Comparison of ENCODE assay signal across 10 cellular contexts in the genomic region with DNA sequence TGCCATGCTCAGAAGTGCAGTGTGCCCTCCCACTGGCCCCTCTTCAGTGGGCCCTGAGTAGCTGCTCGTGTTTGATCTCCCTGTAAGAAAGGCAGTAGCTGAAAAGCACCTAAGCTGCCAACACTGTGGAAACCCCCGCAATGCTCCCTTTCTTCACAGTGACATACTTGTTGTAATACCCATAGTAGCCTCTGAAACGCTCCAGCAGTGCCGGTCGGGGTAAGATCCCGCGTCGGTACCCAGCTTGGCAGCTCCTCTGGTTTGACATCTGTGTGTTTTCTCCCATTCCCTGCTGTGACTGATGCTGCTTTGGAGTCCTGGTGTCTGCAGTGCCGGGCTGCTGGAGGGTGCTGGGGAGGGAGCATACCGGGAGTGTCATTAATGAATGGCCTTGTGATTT. TPM values are rescaled to one million over a fixed set of nuclear protein-coding genes. Genes with fewer than 3 reads are reported as not detected.
DNase-seq lines count a peak whose midpoint lies in the region; ATAC-seq, FAIRE-seq and TF ChIP-seq lines count a peak whose summit lies in the region.
"Had no signal": no experiment of that assay in that cellular context is flagged by ENCODE, and none has a peak within 500 bp of the region (broad histone marks: within the 10 kb centered on the region; RNA-seq: fewer than 3 reads in every experiment).

No MANE protein-coding gene starts in this region.

- no peak overlapping the region for H3K4me3 ChIP-seq in A549

- H3K27me3 Mint-ChIP-seq in activated B cell treated with CpG ODN at 0.5 μM for 24 hours: no peaks in the 10 kb centered on the region

- CTCF ChIA-PET in A549 (lab: Yijun Ruan, JAX) (interaction anchor here (1.0 to 1.5 kb wide), 3 partner anchors 246 to 253 kb away, joined by 4 read pairs; no protein-coding TSS in a partner anchor), activated B cell treated with CpG ODN at 0.5 μM for 24 hours (lab: Charles Lee) (no interaction called here)

- no peak for TF ChIP-seq RAD21 in A549 (conservative IDR thresholded peaks at IDR 0.05 in 1 of 2, IDR thresholded peaks at IDR 0.05 in 1 of 2)

- no peak overlapping the region for H3K27ac Mint-ChIP-seq in activated B cell treated with CpG ODN at 0.5 μM for 24 hours

- intact Hi-C loops in activated B cell treated with CpG ODN at 0.5 μM for 24 hours (cut with micrococcal nuclease): no loop called here

- H3K4me2 ChIP-seq in A549: no peak overlapping the region

- ATAC-seq in A549 (peak; percentile 44 to 75; a peak in 4 of 6 replicates), GM18867 (IDR thresholded peaks at IDR 0.05; ENCODE audit: unreplicated experiment) (peak; percentile 34), activated B cell treated with CpG ODN at 0.5 μM for 24 hours (ENCODE audit: low read depth) (peak; percentile 19), HG03045 (IDR thresholded peaks at IDR 0.05; ENCODE audit: unreplicated experiment) (no peak)

- WGBS in A549 (ENCODE audit: missing lambda C conversion rate): 62% methylated on average over 10 of the region's 10 CpGs

- FAIRE-seq in A549 (lab: Jason Lieb, UNC): no peak

- no peaks in the 10 kb centered on the region for H3K9me3 ChIP-seq in A549

- peaks cover 3% of the 10 kb centered on the region for H3K9me3 Mint-ChIP-seq in activated B cell treated with CpG ODN at 0.5 μM for 24 hours

- no peak for TF ChIP-seq POLR2A in A549 (IDR thresholded peaks at IDR 0.05; ENCODE audit: low read length)

- TF ChIP-seq EP300 in A549 (IDR thresholded peaks at IDR 0.05): no peak

- peaks cover 6% of the 10 kb centered on the region for H3K4me1 Mint-ChIP-seq in activated B cell treated with CpG ODN at 0.5 μM for 24 hours

- no peak overlapping the region for H3K27ac ChIP-seq in A549

- no peaks in the 10 kb centered on the region for H3K4me1 ChIP-seq in A549

- POLR2A ChIA-PET in A549 (lab: Yijun Ruan, JAX) (no interaction called here), activated B cell treated with CpG ODN at 0.5 μM for 24 hours (lab: Charles Lee) (interaction anchor here (0.7 kb wide), 2 partner anchors 15 to 92 kb away, joined by 4 to 9 read pairs; no protein-coding TSS in a partner anchor)

- DNase-seq in A549 (ENCODE audit: low read depth in 1 of 2, low spot score in 1 of 2) (peak in 1 of 2 experiments; percentile 52), activated B cell treated with CpG ODN at 0.5 μM for 24 hours (no peak), iris pigment epithelial cell (ENCODE audit: low read depth) (peak; percentile 52), HPDE6-E6E7 (ENCODE audit: extremely low spot score) (no peak), SW480 (ENCODE audit: low spot score) (no peak), SIG-M5 (lab: John Stamatoyannopoulos, UW) (no peak)
- DNase-seq: NCI-H146, retina had no signal

- no peak overlapping the region for H3K4me3 Mint-ChIP-seq in activated B cell treated with CpG ODN at 0.5 μM for 24 hours

- no peak for TF ChIP-seq CTCF in A549 (IDR thresholded peaks at IDR 0.05)
- no peak for TF ChIP-seq CTCF in activated B cell treated with CpG ODN at 0.5 μM for 24 hours (IDR thresholded peaks at IDR 0.05)

- peaks cover 4% of the 10 kb centered on the region for H3K36me3 Mint-ChIP-seq in activated B cell treated with CpG ODN at 0.5 μM for 24 hours (ENCODE audit: low read depth)

TF ChIP-seq in A549, 52 proteins besides CTCF, POLR2A, EP300 and RAD21:
- TF ChIP-seq, protein P1, sequence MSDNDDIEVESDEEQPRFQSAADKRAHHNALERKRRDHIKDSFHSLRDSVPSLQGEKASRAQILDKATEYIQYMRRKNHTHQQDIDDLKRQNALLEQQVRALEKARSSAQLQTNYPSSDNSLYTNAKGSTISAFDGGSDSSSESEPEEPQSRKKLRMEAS (IDR thresholded peaks at IDR 0.05): no peak
TF ChIP-seq in A549: peak in this region for 0.

RNA-seq across cellular contexts. Expression of a gene that starts 3.6 kb away (rescaled TPM):
- polyA plus RNA-seq in A549 (2011; rRNA removed): 12.6 and 16.9 TPM in 2 replicates
- 11.7 and 13.4 TPM in 2 replicates for polyA plus RNA-seq in A549 (2012; cell fraction: cytosol; rRNA removed)
- polyA plus RNA-seq in A549 (2012; cell fraction: nucleus; rRNA removed): 8.3 and 12.9 TPM in 2 replicates
- 12.9 to 13.3 TPM (median 13.3 TPM) in 3 replicates for polyA plus RNA-seq in A549 (2017; fragmentation: RNase III; extraction: RNeasy Plus Mini Kit Qiagen cat#74134 plus additional on column Dnase treatment)
- 8.6 TPM in 2 replicates for polyA minus RNA-seq in A549 (2011; rRNA and poly(A)+ RNA removed)
- 5.6 and 6.2 TPM in 2 replicates for total RNA-seq in activated B cell treated with CpG ODN at 0.5 μM for 24 hours
